Comparison of ENCODE assay signal across 8 cellular contexts in the genomic region with DNA sequence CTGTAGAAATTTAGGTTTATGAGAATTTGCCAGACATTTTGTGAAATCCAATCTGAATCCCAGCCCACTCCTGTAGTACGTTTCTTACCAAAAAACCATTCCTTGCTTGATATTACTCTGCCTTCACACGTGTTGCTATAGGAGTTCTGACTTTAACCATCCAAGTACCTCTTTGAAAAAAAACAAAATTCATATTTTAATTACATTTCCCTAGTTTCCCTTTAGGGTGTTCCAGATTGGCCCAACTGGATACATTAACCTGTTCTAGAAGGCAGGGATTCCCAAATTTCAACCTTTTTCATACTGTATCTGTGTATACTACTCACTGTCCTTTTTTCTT. TPM values are rescaled to one million over a fixed set of nuclear protein-coding genes. Genes with fewer than 3 reads are reported as not detected.
DNase-seq lines count a peak whose midpoint lies in the region; ATAC-seq, FAIRE-seq and TF ChIP-seq lines count a peak whose summit lies in the region.

No MANE protein-coding gene starts in this region.

- no peak for DNase-seq in SK-N-SH
- DNase-seq in activated naive CD8-positive, alpha-beta T cell treated with anti-CD3 and anti-CD28 coated beads for 36 hours, result no peak
- no peak for DNase-seq in keratinocyte (ENCODE audit: low read depth, low spot score)
- no peak for DNase-seq in substantia nigra (lab: John Stamatoyannopoulos, UW)
- no peak for DNase-seq in GM10248 (ENCODE audit: extremely low spot score)

- no peaks in the 10 kb centered on the region for H3K36me3 ChIP-seq in SK-N-SH (replicated peaks in 1 of 2; ENCODE audit: control insufficient read depth in 1 of 2, insufficient read depth in 2 of 2, low read length in 1 of 2)
- no peaks in the 10 kb centered on the region for H3K36me3 ChIP-seq in keratinocyte (ENCODE audit: control insufficient read depth in 2 of 2, extremely low read depth in 1 of 2, insufficient read depth in 2 of 2, low read length in 2 of 2)

- no peak for TF ChIP-seq EP300 in SK-N-SH (IDR thresholded peaks at IDR 0.05; ENCODE audit: borderline replicate concordance in 1 of 2, low read depth in 1 of 2, low read length in 1 of 2)

- TF ChIP-seq RAD21 in SK-N-SH (IDR thresholded peaks at IDR 0.05; ENCODE audit: low read length), result no peak; the same call in 1 of the 2 replicates

- peaks cover 27% of the 10 kb centered on the region for H4K20me1 ChIP-seq in SK-N-SH (ENCODE audit: insufficient read depth)
- H4K20me1 ChIP-seq in keratinocyte (ENCODE audit: control insufficient read depth, extremely low read depth, insufficient read depth, low read length), result no peaks in the 10 kb centered on the region

- 3% methylated on average over 2 of the region's 2 CpGs for WGBS in SK-N-SH (ENCODE audit: low lambda C conversion rate)

- peaks cover 33% of the 10 kb centered on the region for H3K79me2 ChIP-seq in SK-N-SH (ENCODE audit: insufficient read depth)
- peaks cover 30% of the 10 kb centered on the region for H3K79me2 ChIP-seq in keratinocyte (ENCODE audit: control insufficient read depth, insufficient read depth, low read length)

- peak overlapping the region; percentile 100 for H3K27ac Mint-ChIP-seq in activated naive CD8-positive, alpha-beta T cell treated with anti-CD3 and anti-CD28 coated beads for 36 hours

- H3K9me3 ChIP-seq in SK-N-SH (no peaks in the 10 kb centered on the region), keratinocyte (ENCODE audit: control insufficient read depth, low read depth, low read length) (no peaks in the 10 kb centered on the region)

- dilution Hi-C loops in keratinocyte (cut with MboI; ENCODE audit: extremely low pct_ligation_motif_present, low sequenced_read_pairs), result no loop called here

- no peaks in the 10 kb centered on the region for H3K9me1 ChIP-seq in keratinocyte (ENCODE audit: control insufficient read depth, extremely low read depth, insufficient read depth, low read length)

- H2AFZ ChIP-seq in SK-N-SH (ENCODE audit: low read depth) (peak overlapping the region; percentile 21; the same call in 1 of the 2 replicates), keratinocyte (ENCODE audit: control insufficient read depth, low read length) (peak overlapping the region; percentile 95)

- FAIRE-seq in keratinocyte (lab: Jason Lieb, UNC), result no peak

- H3K9ac ChIP-seq in SK-N-SH (peak overlapping the region; percentile 94), keratinocyte (ENCODE audit: control insufficient read depth, extremely low read depth, insufficient read depth, low read length) (peak overlapping the region; percentile 99)

- no peaks in the 10 kb centered on the region for H3K9me2 ChIP-seq in SK-N-SH

- H3K4me1 ChIP-seq in SK-N-SH (ENCODE audit: control insufficient read depth in 1 of 2, insufficient read depth in 2 of 2, low read depth in 1 of 2, low read length in 1 of 2) (peaks cover 12 to 25% of the 10 kb centered on the region in 2 experiments), keratinocyte (ENCODE audit: control insufficient read depth, extremely low read depth, insufficient read depth, low read length) (peaks cover 25% of the 10 kb centered on the region)

- H3K27me3 Mint-ChIP-seq in activated naive CD8-positive, alpha-beta T cell treated with anti-CD3 and anti-CD28 coated beads for 36 hours, result no peaks in the 10 kb centered on the region

- H3F3A ChIP-seq in SK-N-SH (replicated peaks; ENCODE audit: insufficient read depth), result peaks cover 28% of the 10 kb centered on the region

- peaks cover 27% of the 10 kb centered on the region for H3K4me1 Mint-ChIP-seq in activated naive CD8-positive, alpha-beta T cell treated with anti-CD3 and anti-CD28 coated beads for 36 hours

- H3K27ac ChIP-seq in SK-N-SH (ENCODE audit: low read depth in 2 of 2, low read length in 1 of 2), result peak overlapping the region; percentile 98 to 99
- peak overlapping the region; percentile 100 for H3K27ac ChIP-seq in keratinocyte (ENCODE audit: control insufficient read depth, insufficient read depth, low read length)
- peak overlapping the region; percentile 97 for H3K27ac ChIP-seq in substantia nigra (ENCODE audit: low read depth, low read length, poor library complexity, severe bottlenecking)

- peak overlapping the region; percentile 65 to 71; a peak in 3 of 4 replicates for H3K4me3 ChIP-seq in SK-N-SH (ENCODE audit: low read depth in 2 of 2, low read length in 1 of 2)
- peak overlapping the region; percentile 87 to 97 (median 91) for H3K4me3 ChIP-seq in keratinocyte (ENCODE audit: control insufficient read depth in 2 of 3, extremely low read depth in 1 of 3, insufficient read depth in 2 of 3, low read depth in 1 of 3, low read length in 3 of 3)

- ATAC-seq in SK-N-SH treated with all-trans-retinoic acid at 6 μM for 48 hours, result no peak
- no peak for ATAC-seq in GM18498 (IDR thresholded peaks at IDR 0.05; ENCODE audit: unreplicated experiment)
- ATAC-seq in HG03175 (IDR thresholded peaks at IDR 0.05; ENCODE audit: unreplicated experiment), result no peak

- CTCF ChIA-PET in SK-N-SH (lab: Yijun Ruan, JAX) (interaction anchor here (1.2 kb wide), 1 partner anchor 21 kb away, joined by 3 read pairs; no protein-coding TSS in a partner anchor), GM10248 (lab: Yijun Ruan, JAX) (interaction anchor here (2.2 kb wide), 1 partner anchor 11 kb away, joined by 6 read pairs; no protein-coding TSS in a partner anchor)

- TF ChIP-seq CTCF in SK-N-SH (IDR thresholded peaks at IDR 0.05), result no peak
- TF ChIP-seq CTCF in keratinocyte (optimal IDR thresholded peaks at IDR 0.05 in 1 of 3, IDR thresholded peaks at IDR 0.05 in 1 of 3, conservative IDR thresholded peaks at IDR 0.05 in 1 of 3; ENCODE audit: extremely low read depth in 1 of 3, insufficient read depth in 2 of 3, low read length in 3 of 3), result no peak
- TF ChIP-seq CTCF in GM10248 (IDR thresholded peaks at IDR 0.05; ENCODE audit: control extremely low read depth, extremely low read depth, low read depth, missing control alignments), result no peak

- peaks cover 15% of the 10 kb centered on the region for H3K9me3 Mint-ChIP-seq in activated naive CD8-positive, alpha-beta T cell treated with anti-CD3 and anti-CD28 coated beads for 36 hours

- H3K4me2 ChIP-seq in SK-N-SH (peak overlapping the region; percentile 81), keratinocyte (ENCODE audit: control insufficient read depth, extremely low read depth, insufficient read depth, low read depth, low read length) (peak overlapping the region; percentile 97)

- POLR2A ChIA-PET in SK-N-SH (lab: Yijun Ruan, JAX), result interaction anchor here (2.0 kb wide), 1 partner anchor 684 kb away, joined by 10 read pairs; no protein-coding TSS in a partner anchor
- POLR2A ChIA-PET in GM10248 (lab: Yijun Ruan, JAX), result no interaction called here

- H3K4me3 Mint-ChIP-seq in activated naive CD8-positive, alpha-beta T cell treated with anti-CD3 and anti-CD28 coated beads for 36 hours, result peak overlapping the region; percentile 96

- peaks cover 20% of the 10 kb centered on the region for H3K36me3 Mint-ChIP-seq in activated naive CD8-positive, alpha-beta T cell treated with anti-CD3 and anti-CD28 coated beads for 36 hours

- no peaks in the 10 kb centered on the region for H3K27me3 ChIP-seq in SK-N-SH (ENCODE audit: insufficient read depth)
- no peaks in the 10 kb centered on the region for H3K27me3 ChIP-seq in keratinocyte (ENCODE audit: control insufficient read depth, extremely low read depth, insufficient read depth, low read length)

TF ChIP-seq in SK-N-SH, 30 proteins besides CTCF, POLR2A, EP300 and RAD21 (continues in another document):
- TF ChIP-seq CHD2 (IDR thresholded peaks at IDR 0.05; ENCODE audit: low read length, partially characterized antibody) (no peak), GABPA (IDR thresholded peaks at IDR 0.05; ENCODE audit: low read depth) (no peak), RFX5 (IDR thresholded peaks at IDR 0.05; ENCODE audit: low read length) (no peak), SIN3A (IDR thresholded peaks at IDR 0.05; ENCODE audit: borderline replicate concordance, low read depth, low read length) (no peak), FOSL2 (IDR thresholded peaks at IDR 0.05; ENCODE audit: borderline replicate concordance, low read depth) (no peak)

TF ChIP-seq in SK-N-SH treated with all-trans-retinoic acid at 6 μM for 48 hours, 23 proteins besides CTCF, POLR2A, EP300 and RAD21 (continues in another document):
- TF ChIP-seq CSDC2 (CRISPR knock-in tag; IDR thresholded peaks at IDR 0.05) (no peak), TCF4 (CRISPR knock-in tag; IDR thresholded peaks at IDR 0.05; ENCODE audit: borderline replicate concordance) (no peak), SNAI2 (CRISPR knock-in tag; IDR thresholded peaks at IDR 0.05) (no peak), ZFP3 (CRISPR knock-in tag; IDR thresholded peaks at IDR 0.05) (no peak), ESRRG (CRISPR knock-in tag; IDR thresholded peaks at IDR 0.05) (no peak)
- TF ChIP-seq, protein P1, sequence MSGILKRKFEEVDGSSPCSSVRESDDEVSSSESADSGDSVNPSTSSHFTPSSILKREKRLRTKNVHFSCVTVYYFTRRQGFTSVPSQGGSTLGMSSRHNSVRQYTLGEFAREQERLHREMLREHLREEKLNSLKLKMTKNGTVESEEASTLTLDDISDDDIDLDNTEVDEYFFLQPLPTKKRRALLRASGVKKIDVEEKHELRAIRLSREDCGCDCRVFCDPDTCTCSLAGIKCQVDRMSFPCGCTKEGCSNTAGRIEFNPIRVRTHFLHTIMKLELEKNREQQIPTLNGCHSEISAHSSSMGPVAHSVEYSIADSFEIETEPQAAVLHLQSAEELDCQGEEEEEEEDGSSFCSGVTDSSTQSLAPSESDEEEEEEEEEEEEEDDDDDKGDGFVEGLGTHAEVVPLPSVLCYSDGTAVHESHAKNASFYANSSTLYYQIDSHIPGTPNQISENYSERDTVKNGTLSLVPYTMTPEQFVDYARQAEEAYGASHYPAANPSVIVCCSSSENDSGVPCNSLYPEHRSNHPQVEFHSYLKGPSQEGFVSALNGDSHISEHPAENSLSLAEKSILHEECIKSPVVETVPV (CRISPR knock-in tag; IDR thresholded peaks at IDR 0.05), result no peak

RNA-seq across cellular contexts. Expression of a gene that starts 1.4 kb away (rescaled TPM):
- polyA plus RNA-seq in SK-N-SH (2012; rRNA removed), result 30.7 and 39.6 TPM in 2 replicates
- polyA plus RNA-seq in SK-N-SH (2012; cell fraction: cytosol; rRNA removed), result 46.6 and 55.5 TPM in 2 replicates
- polyA plus RNA-seq in SK-N-SH (2012; cell fraction: nucleus; rRNA removed), result 12.8 and 27.9 TPM in 2 replicates
- 10 to 100 TPM; 55.4 to 55.6 TPM for total RNA-seq in activated naive CD8-positive, alpha-beta T cell treated with anti-CD3 and anti-CD28 coated beads for 36 hours
- 28.1 to 49.3 TPM (median 38.5 TPM) in 3 replicates for polyA plus RNA-seq in keratinocyte
- 39.3 TPM for polyA plus RNA-seq in keratinocyte (2011; ENCODE audit: low read depth)
- 24.3 and 46.9 TPM in 2 replicates for polyA plus RNA-seq in keratinocyte (2011; cell fraction: cytosol; rRNA removed)
- 37.7 and 49.6 TPM in 2 replicates for polyA plus RNA-seq in keratinocyte (2011; cell fraction: nucleus; rRNA removed)
- 26.3 and 34.2 TPM in 2 replicates for polyA plus RNA-seq in keratinocyte (2012; ENCODE audit: low replicate concordance)
- 17.2 to 67.4 TPM (median 42.4 TPM) in 3 replicates for polyA minus RNA-seq in keratinocyte
- 33.6 TPM for polyA minus RNA-seq in keratinocyte (2011; cell fraction: cytosol; rRNA and poly(A)+ RNA removed)
- 32.6 and 65.2 TPM in 2 replicates for polyA minus RNA-seq in keratinocyte (2011; cell fraction: nucleus; rRNA and poly(A)+ RNA removed)
